In genomic region chr11:70270877-70271634, GRCh38 we compare ENCODE assay signal across 8 cellular contexts. TPM values are rescaled to one million over a fixed set of nuclear protein-coding genes. Genes with fewer than 3 reads are reported as not detected.
DNase-seq lines count a peak whose midpoint lies in the region; ATAC-seq and TF ChIP-seq lines count a peak whose summit lies in the region.

No MANE protein-coding gene starts in this region.

- DNase-seq in NCI-H748 (lab: John Stamatoyannopoulos, UW; ENCODE audit: unreplicated experiment): peak; percentile 43
- no peak for DNase-seq in NCI-H748 treated with DMSO at 0.1 percent for 48 hours (lab: John Stamatoyannopoulos, UW)
- peak; percentile 8 for DNase-seq in NOMO-1 treated with dmso at 0.1 percent for 144 hours (lab: John Stamatoyannopoulos, UW; ENCODE audit: unreplicated experiment)
- peak; percentile 16 to 31 for DNase-seq in activated T-helper 1 cell treated with anti-CD3 and anti-CD28 coated beads, Interleukin-2, amount 50 U/mL, for 16 hours (ENCODE audit: low read depth in 1 of 2, low spot score in 1 of 2)
- peak; percentile 75 for DNase-seq in fibroblast of villous mesenchyme (ENCODE audit: low read depth)
- DNase-seq in neuronal stem cell (ENCODE audit: low spot score): peak; percentile 51
- peak; percentile 55 to 93 for DNase-seq in upper lobe of left lung

- ATAC-seq in HG02938 (IDR thresholded peaks at IDR 0.05; ENCODE audit: unreplicated experiment) (peak; percentile 32), upper lobe of left lung (ENCODE audit: low FRiP score in 2 of 2) (peak; percentile 61 to 63)

- no peaks in the 10 kb centered on the region for H3K9me3 ChIP-seq in neuronal stem cell (replicated peaks in 1 of 2; ENCODE audit: control insufficient read depth in 2 of 2, insufficient read depth in 1 of 2, low read depth in 1 of 2, low read length in 2 of 2)
- no peaks in the 10 kb centered on the region for H3K9me3 ChIP-seq in upper lobe of left lung

- peak overlapping the region; percentile 40 for H2AK5ac ChIP-seq in neuronal stem cell (ENCODE audit: low read depth, low read length)

- TF ChIP-seq CTCF in fibroblast of villous mesenchyme (IDR thresholded peaks at IDR 0.05; ENCODE audit: insufficient read depth, low read depth, low read length) (no peak), upper lobe of left lung (IDR thresholded peaks at IDR 0.05) (peak; percentile 14 to 77 (median 41))

- no peak overlapping the region for H4K8ac ChIP-seq in neuronal stem cell (ENCODE audit: low read depth, low read length)

- peak overlapping the region; percentile 82 for H3K14ac ChIP-seq in neuronal stem cell (ENCODE audit: low read length)

- TF ChIP-seq POLR2A in upper lobe of left lung (IDR thresholded peaks at IDR 0.05): peak in 1 of 4 donors; percentile 38

- H2BK15ac ChIP-seq in neuronal stem cell (ENCODE audit: low read length): no peak overlapping the region

- H2BK12ac ChIP-seq in neuronal stem cell (ENCODE audit: low read length): peak overlapping the region; percentile 41

- H3K27me3 ChIP-seq in neuronal stem cell (ENCODE audit: control insufficient read depth in 3 of 3, insufficient read depth in 3 of 3, low read depth in 1 of 3, low read length in 3 of 3): peaks cover 0 to 15% (median 6%) of the 10 kb centered on the region in 3 experiments
- H3K27me3 ChIP-seq in upper lobe of left lung: no peaks in the 10 kb centered on the region

- no peak overlapping the region for H2BK120ac ChIP-seq in neuronal stem cell (ENCODE audit: low read depth, low read length)

- H3K4ac ChIP-seq in neuronal stem cell (ENCODE audit: low read length): no peak overlapping the region

- H2BK5ac ChIP-seq in neuronal stem cell (ENCODE audit: low read length): peak overlapping the region; percentile 66

- H3K27ac ChIP-seq in neuronal stem cell (replicated peaks; ENCODE audit: low read length) (no peak overlapping the region), upper lobe of left lung (peak overlapping the region; percentile 88 to 97 (median 92))

- no peak for TF ChIP-seq EP300 in upper lobe of left lung (IDR thresholded peaks at IDR 0.05)

- peak overlapping the region; percentile 87 for H3K4me3 ChIP-seq in fibroblast of villous mesenchyme (ENCODE audit: low read depth, low read length)
- H3K4me3 ChIP-seq in neuronal stem cell (ENCODE audit: low read length in 2 of 2): peak overlapping the region; percentile 92 to 99
- H3K4me3 ChIP-seq in upper lobe of left lung: peak overlapping the region; percentile 73 to 98 (median 92)

- H3K79me1 ChIP-seq in neuronal stem cell (ENCODE audit: low read depth, low read length): peaks cover 6% of the 10 kb centered on the region

- peak overlapping the region; percentile 65 for H3K4me2 ChIP-seq in neuronal stem cell (ENCODE audit: insufficient read depth, low read length, poor library complexity, severe bottlenecking)

- H3K23ac ChIP-seq in neuronal stem cell (ENCODE audit: low read depth, low read length, poor library complexity): peak overlapping the region; percentile 97

- H3K18ac ChIP-seq in neuronal stem cell (ENCODE audit: low read length): peak overlapping the region; percentile 97

- peaks cover 14 to 43% of the 10 kb centered on the region in 2 donors for H3K36me3 ChIP-seq in neuronal stem cell (replicated peaks in 1 of 2; ENCODE audit: control insufficient read depth in 2 of 2, insufficient read depth in 2 of 2, low read length in 2 of 2)
- peaks cover 0 to 36% (median 15%) of the 10 kb centered on the region in 4 donors for H3K36me3 ChIP-seq in upper lobe of left lung

- no peak overlapping the region for H4K91ac ChIP-seq in neuronal stem cell (ENCODE audit: low read depth, low read length, poor library complexity)

- H3K9ac ChIP-seq in neuronal stem cell (ENCODE audit: low read depth, low read length, poor library complexity): peak overlapping the region; percentile 90

- no CpG with 5 or more reads among the region's 75 CpGs for WGBS in neuronal stem cell (ENCODE audit: extremely low coverage in 2 of 2, insufficient read length in 2 of 2, insufficient replicate concordance in 1 of 2), 2 donors
- WGBS in upper lobe of left lung, 2 donors: 1% methylated on average over 17 to 42 of the region's 75 CpGs

- H2AFZ ChIP-seq in neuronal stem cell (ENCODE audit: low read length): peak overlapping the region; percentile 90

- H3K4me1 ChIP-seq in neuronal stem cell (ENCODE audit: control insufficient read depth in 2 of 2, insufficient read depth in 1 of 2, low read depth in 1 of 2, low read length in 2 of 2) (peaks cover 4 to 5% of the 10 kb centered on the region in 2 donors), upper lobe of left lung (peaks cover 19 to 33% (median 24%) of the 10 kb centered on the region in 4 donors)

RNA-seq across cellular contexts. Expression of gene PPFIA1, which starts 0.6 kb away (rescaled TPM):
- total RNA-seq in fibroblast of villous mesenchyme (60.9 and 69.5 TPM in 2 replicates), upper lobe of left lung (100 to 1,000 TPM in 3 of 6 donors, 10 to 100 TPM in 3; 53.7 to 164 (median 83.3) TPM)
- polyA plus RNA-seq in neuronal stem cell (2013, experiment 1 of 2): 27.6 TPM
- polyA plus RNA-seq in neuronal stem cell (2013, experiment 2 of 2): 28.2 TPM
